ENCODE assay signal across 1 cellular context in genomic region chr5:176611435-176611834, GRCh38.
TF ChIP-seq lines count a peak whose summit lies in the region.

No MANE protein-coding gene starts in this region.

TF ChIP-seq in WTC11, 78 proteins besides CTCF, POLR2A, EP300 and RAD21 (continued from another document and continues in another):
- TF ChIP-seq ATF2 (CRISPR knock-in tag; IDR thresholded peaks at IDR 0.05; ENCODE audit: borderline replicate concordance, low read depth) (no peak), PRDM15 (CRISPR knock-in tag; IDR thresholded peaks at IDR 0.05) (no peak), ZBTB43 (CRISPR knock-in tag; IDR thresholded peaks at IDR 0.05) (no peak), NFATC4 (CRISPR knock-in tag; IDR thresholded peaks at IDR 0.05) (no peak), JAZF1 (CRISPR knock-in tag; IDR thresholded peaks at IDR 0.05) (no peak), NFYB (CRISPR knock-in tag; conservative IDR thresholded peaks at IDR 0.05; ENCODE audit: low read depth) (no peak), NR2C2 (CRISPR knock-in tag; IDR thresholded peaks at IDR 0.05) (no peak), ZNF138 (CRISPR knock-in tag; conservative IDR thresholded peaks at IDR 0.05) (no peak), ZSCAN18 (CRISPR knock-in tag; IDR thresholded peaks at IDR 0.05) (no peak), ZNF512 (CRISPR knock-in tag; IDR thresholded peaks at IDR 0.05; ENCODE audit: borderline replicate concordance) (no peak), GABPB1 (CRISPR knock-in tag; IDR thresholded peaks at IDR 0.05) (no peak), CREM (CRISPR knock-in tag; IDR thresholded peaks at IDR 0.05) (no peak), FOXK1 (CRISPR knock-in tag; IDR thresholded peaks at IDR 0.05) (peak; percentile 57; the same call in 1 of the 2 replicates), ETV6 (CRISPR knock-in tag; IDR thresholded peaks at IDR 0.05) (no peak), ELF4 (CRISPR knock-in tag; IDR thresholded peaks at IDR 0.05; ENCODE audit: low read depth) (no peak), KAT7 (CRISPR knock-in tag; IDR thresholded peaks at IDR 0.05; ENCODE audit: borderline replicate concordance) (no peak), FOXP1 (CRISPR knock-in tag; IDR thresholded peaks at IDR 0.05; ENCODE audit: borderline replicate concordance) (0 out of 2 replicates have a peak, but pooled peaks have one; percentile 29), SMAD3 (CRISPR knock-in tag; IDR thresholded peaks at IDR 0.05; ENCODE audit: borderline replicate concordance) (peak; percentile 87; the same call in 1 of the 2 replicates), JUN (CRISPR knock-in tag; IDR thresholded peaks at IDR 0.05) (peak; percentile 77; the same call in 1 of the 2 replicates)
- TF ChIP-seq, protein P1, sequence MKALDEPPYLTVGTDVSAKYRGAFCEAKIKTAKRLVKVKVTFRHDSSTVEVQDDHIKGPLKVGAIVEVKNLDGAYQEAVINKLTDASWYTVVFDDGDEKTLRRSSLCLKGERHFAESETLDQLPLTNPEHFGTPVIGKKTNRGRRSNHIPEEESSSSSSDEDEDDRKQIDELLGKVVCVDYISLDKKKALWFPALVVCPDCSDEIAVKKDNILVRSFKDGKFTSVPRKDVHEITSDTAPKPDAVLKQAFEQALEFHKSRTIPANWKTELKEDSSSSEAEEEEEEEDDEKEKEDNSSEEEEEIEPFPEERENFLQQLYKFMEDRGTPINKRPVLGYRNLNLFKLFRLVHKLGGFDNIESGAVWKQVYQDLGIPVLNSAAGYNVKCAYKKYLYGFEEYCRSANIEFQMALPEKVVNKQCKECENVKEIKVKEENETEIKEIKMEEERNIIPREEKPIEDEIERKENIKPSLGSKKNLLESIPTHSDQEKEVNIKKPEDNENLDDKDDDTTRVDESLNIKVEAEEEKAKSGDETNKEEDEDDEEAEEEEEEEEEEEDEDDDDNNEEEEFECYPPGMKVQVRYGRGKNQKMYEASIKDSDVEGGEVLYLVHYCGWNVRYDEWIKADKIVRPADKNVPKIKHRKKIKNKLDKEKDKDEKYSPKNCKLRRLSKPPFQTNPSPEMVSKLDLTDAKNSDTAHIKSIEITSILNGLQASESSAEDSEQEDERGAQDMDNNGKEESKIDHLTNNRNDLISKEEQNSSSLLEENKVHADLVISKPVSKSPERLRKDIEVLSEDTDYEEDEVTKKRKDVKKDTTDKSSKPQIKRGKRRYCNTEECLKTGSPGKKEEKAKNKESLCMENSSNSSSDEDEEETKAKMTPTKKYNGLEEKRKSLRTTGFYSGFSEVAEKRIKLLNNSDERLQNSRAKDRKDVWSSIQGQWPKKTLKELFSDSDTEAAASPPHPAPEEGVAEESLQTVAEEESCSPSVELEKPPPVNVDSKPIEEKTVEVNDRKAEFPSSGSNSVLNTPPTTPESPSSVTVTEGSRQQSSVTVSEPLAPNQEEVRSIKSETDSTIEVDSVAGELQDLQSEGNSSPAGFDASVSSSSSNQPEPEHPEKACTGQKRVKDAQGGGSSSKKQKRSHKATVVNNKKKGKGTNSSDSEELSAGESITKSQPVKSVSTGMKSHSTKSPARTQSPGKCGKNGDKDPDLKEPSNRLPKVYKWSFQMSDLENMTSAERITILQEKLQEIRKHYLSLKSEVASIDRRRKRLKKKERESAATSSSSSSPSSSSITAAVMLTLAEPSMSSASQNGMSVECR (CRISPR knock-in tag; IDR thresholded peaks at IDR 0.05; ENCODE audit: borderline replicate concordance) = peak; percentile 52; the same call in 1 of the 2 replicates
- TF ChIP-seq, protein P2, sequence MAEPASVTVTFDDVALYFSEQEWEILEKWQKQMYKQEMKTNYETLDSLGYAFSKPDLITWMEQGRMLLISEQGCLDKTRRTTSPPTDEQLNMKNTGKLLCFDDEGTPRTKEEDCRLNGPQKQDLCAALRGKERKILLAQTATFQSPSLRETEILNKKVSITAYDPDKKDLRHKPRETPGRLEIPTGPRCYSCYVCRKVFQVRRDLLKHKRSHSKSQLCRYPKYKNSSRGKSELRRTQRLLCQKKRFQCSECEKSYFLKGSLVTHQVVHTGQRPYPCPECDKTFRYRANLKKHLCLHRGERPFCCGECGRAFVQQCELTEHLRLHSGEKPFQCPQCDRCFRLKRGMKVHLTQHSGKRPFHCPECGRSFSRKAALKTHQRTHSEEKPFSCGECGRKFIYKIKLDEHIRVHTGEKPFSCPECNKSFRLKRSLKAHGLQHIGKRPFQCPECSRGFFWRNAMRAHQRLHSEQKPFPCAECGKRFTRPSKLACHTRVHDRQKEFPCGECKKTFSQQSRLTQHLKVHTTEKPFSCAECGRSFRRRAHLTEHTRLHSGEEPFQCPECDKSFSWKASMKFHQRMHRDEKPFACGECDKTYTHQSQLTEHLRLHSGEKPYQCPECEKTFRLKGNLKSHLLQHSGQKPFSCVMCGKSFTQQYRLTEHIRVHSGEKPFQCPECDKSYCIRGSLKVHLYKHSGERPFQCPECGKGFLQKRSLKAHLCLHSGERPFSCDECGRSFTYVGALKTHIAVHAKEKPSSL (CRISPR knock-in tag; conservative IDR thresholded peaks at IDR 0.05) = no peak
- TF ChIP-seq, protein P3, sequence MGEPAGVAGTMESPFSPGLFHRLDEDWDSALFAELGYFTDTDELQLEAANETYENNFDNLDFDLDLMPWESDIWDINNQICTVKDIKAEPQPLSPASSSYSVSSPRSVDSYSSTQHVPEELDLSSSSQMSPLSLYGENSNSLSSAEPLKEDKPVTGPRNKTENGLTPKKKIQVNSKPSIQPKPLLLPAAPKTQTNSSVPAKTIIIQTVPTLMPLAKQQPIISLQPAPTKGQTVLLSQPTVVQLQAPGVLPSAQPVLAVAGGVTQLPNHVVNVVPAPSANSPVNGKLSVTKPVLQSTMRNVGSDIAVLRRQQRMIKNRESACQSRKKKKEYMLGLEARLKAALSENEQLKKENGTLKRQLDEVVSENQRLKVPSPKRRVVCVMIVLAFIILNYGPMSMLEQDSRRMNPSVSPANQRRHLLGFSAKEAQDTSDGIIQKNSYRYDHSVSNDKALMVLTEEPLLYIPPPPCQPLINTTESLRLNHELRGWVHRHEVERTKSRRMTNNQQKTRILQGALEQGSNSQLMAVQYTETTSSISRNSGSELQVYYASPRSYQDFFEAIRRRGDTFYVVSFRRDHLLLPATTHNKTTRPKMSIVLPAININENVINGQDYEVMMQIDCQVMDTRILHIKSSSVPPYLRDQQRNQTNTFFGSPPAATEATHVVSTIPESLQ (CRISPR knock-in tag; IDR thresholded peaks at IDR 0.05) = no peak
- TF ChIP-seq, protein P4, sequence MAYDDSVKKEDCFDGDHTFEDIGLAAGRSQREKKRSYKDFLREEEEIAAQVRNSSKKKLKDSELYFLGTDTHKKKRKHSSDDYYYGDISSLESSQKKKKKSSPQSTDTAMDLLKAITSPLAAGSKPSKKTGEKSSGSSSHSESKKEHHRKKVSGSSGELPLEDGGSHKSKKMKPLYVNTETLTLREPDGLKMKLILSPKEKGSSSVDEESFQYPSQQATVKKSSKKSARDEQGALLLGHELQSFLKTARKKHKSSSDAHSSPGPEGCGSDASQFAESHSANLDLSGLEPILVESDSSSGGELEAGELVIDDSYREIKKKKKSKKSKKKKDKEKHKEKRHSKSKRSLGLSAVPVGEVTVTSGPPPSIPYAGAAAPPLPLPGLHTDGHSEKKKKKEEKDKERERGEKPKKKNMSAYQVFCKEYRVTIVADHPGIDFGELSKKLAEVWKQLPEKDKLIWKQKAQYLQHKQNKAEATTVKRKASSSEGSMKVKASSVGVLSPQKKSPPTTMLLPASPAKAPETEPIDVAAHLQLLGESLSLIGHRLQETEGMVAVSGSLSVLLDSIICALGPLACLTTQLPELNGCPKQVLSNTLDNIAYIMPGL (CRISPR knock-in tag; IDR thresholded peaks at IDR 0.05) = no peak
- TF ChIP-seq, protein P5, sequence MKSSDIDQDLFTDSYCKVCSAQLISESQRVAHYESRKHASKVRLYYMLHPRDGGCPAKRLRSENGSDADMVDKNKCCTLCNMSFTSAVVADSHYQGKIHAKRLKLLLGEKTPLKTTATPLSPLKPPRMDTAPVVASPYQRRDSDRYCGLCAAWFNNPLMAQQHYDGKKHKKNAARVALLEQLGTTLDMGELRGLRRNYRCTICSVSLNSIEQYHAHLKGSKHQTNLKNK (CRISPR knock-in tag; IDR thresholded peaks at IDR 0.05) = no peak
- TF ChIP-seq, protein P6, sequence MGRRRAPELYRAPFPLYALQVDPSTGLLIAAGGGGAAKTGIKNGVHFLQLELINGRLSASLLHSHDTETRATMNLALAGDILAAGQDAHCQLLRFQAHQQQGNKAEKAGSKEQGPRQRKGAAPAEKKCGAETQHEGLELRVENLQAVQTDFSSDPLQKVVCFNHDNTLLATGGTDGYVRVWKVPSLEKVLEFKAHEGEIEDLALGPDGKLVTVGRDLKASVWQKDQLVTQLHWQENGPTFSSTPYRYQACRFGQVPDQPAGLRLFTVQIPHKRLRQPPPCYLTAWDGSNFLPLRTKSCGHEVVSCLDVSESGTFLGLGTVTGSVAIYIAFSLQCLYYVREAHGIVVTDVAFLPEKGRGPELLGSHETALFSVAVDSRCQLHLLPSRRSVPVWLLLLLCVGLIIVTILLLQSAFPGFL (CRISPR knock-in tag; IDR thresholded peaks at IDR 0.05; ENCODE audit: borderline replicate concordance) = 0 out of 2 replicates have a peak, but pooled peaks have one; percentile 16
